In the genomic region with DNA sequence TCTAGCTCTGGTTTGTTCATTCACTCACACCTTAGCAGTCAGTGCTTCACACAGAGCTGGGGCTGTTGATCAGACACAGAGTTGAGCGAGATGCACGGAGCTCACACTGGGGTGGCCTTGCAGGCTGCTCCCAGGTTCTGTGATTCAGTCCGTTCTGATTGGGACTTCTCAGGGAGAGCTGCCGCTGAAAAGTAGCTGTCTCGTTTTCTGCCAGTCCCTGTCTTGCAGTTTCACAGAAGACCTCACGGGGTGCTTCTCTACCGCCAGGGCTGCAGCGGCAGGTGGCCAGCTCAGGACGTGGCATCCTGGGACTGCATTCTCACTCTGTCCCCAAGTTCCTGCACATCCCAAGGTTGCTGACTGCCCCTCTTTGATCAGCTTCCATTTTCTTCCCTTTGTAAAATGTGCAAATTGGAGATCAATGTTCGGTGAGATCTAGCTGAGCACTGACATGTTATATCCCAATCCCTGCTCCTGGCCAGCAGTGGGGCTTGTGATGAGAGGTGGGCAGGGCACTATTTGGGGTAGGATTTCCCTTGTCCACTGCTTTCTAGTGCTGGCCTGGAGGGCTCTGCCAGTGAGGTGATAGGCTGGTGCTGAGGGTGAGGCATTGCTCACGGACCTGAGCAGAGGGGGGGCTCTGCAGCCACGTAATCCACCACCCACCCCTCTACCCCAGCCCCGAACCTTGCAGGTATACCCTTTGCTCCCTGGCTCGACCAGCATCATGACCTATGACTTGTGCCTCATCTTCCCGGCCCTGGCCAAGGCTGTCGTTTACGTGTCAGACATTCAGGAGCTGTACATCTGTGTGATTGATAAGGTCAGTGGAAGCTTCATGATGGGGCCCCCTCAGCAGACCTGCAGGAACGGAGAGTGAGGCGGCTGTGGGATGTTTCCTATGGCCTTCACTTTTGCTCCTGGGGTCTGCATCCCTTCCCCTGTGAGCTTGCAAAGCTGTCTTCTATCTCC, we compare ENCODE assay signal across 10 cellular contexts. TPM values are rescaled to one million over a fixed set of nuclear protein-coding genes. Genes with fewer than 3 reads are reported as not detected.
A peak's percentile ranks its signal among the peaks of the same experiment; 100 is the strongest.
DNase-seq lines count a peak whose midpoint lies in the region; ATAC-seq and TF ChIP-seq lines count a peak whose summit lies in the region.
"Had no signal": no experiment of that assay in that cellular context is flagged by ENCODE, and none has a peak within 500 bp of the region (broad histone marks: within the 10 kb centered on the region; RNA-seq: fewer than 3 reads in every experiment).

No MANE protein-coding gene starts in this region.

- no peaks in the 10 kb centered on the region for H3K4me1 Mint-ChIP-seq in progenitor cell of endocrine pancreas (ENCODE audit: low read depth)
- H3K4me1 Mint-ChIP-seq in T-helper 2 cell treated with Interferon-gamma antibody and Interleukin-4, amounts not matched to agents 5 μg/mL and 100 μg/mL, for 36 hours (ENCODE audit: low read depth): no peaks in the 10 kb centered on the region

- peaks cover 7% of the 10 kb centered on the region for H3K9me3 Mint-ChIP-seq in progenitor cell of endocrine pancreas (ENCODE audit: low read depth)
- no peaks in the 10 kb centered on the region for H3K9me3 Mint-ChIP-seq in T-helper 2 cell treated with Interferon-gamma antibody and Interleukin-4, amounts not matched to agents 5 μg/mL and 100 μg/mL, for 36 hours

- no peak for ATAC-seq in HG03108 (IDR thresholded peaks at IDR 0.05; ENCODE audit: unreplicated experiment)

- H3K4me3 ChIP-seq in choroid plexus epithelial cell (ENCODE audit: low read depth, low read length): no peak overlapping the region

- H3K27me3 Mint-ChIP-seq in progenitor cell of endocrine pancreas: peaks cover 39% of the 10 kb centered on the region
- H3K27me3 Mint-ChIP-seq in T-helper 2 cell treated with Interferon-gamma antibody and Interleukin-4, amounts not matched to agents 5 μg/mL and 100 μg/mL, for 36 hours (ENCODE audit: low read depth): peaks cover 8% of the 10 kb centered on the region

- no peak overlapping the region for H3K27ac Mint-ChIP-seq in progenitor cell of endocrine pancreas
- H3K27ac Mint-ChIP-seq in T-helper 2 cell treated with Interferon-gamma antibody and Interleukin-4, amounts not matched to agents 5 μg/mL and 100 μg/mL, for 36 hours: no peak overlapping the region

- H3K4me3 Mint-ChIP-seq in progenitor cell of endocrine pancreas (ENCODE audit: low read depth): no peak overlapping the region
- no peak overlapping the region for H3K4me3 Mint-ChIP-seq in T-helper 2 cell treated with Interferon-gamma antibody and Interleukin-4, amounts not matched to agents 5 μg/mL and 100 μg/mL, for 36 hours

- peak; percentile 2 for DNase-seq in DMS153 (lab: John Stamatoyannopoulos, UW)
- DNase-seq in DMS153 treated with DMSO at 0.1 percent for 48 hours (lab: John Stamatoyannopoulos, UW; ENCODE audit: unreplicated experiment): no peak
- peak; percentile 22 for DNase-seq in NCI-H526 treated with DMSO at 0.1 percent for 48 hours (lab: John Stamatoyannopoulos, UW)
- peak; percentile 27 for DNase-seq in choroid plexus epithelial cell (ENCODE audit: low read depth)
- DNase-seq in progenitor cell of endocrine pancreas (ENCODE audit: low spot score, unreplicated experiment): no peak
- DNase-seq in T-helper 2 cell treated with Interferon-gamma antibody and Interleukin-4, amounts not matched to agents 5 μg/mL and 100 μg/mL, for 36 hours (ENCODE audit: low spot score): no peak
- DNase-seq in activated effector memory CD4-positive, alpha-beta T cell treated with anti-CD3 and anti-CD28 coated beads, Interleukin-2, amount 50 U/mL, for 16 hours: no peak
- DNase-seq: activated CD4-positive, alpha-beta T cell treated with anti-CD3 and anti-CD28 coated beads for 1 hour; activated naive CD4-positive, alpha-beta T cell treated with anti-CD3 and anti-CD28 coated beads, Interleukin-2, amount 50 U/mL, for 16 hours had no signal

- peak; percentile 45 for TF ChIP-seq CTCF in choroid plexus epithelial cell (conservative IDR thresholded peaks at IDR 0.05; ENCODE audit: low read depth, low read length)
- TF ChIP-seq CTCF in progenitor cell of endocrine pancreas (IDR thresholded peaks at IDR 0.05; ENCODE audit: unreplicated experiment): peak; percentile 35

- H3K36me3 Mint-ChIP-seq in progenitor cell of endocrine pancreas (ENCODE audit: insufficient read depth): peaks cover 1% of the 10 kb centered on the region
- H3K36me3 Mint-ChIP-seq in T-helper 2 cell treated with Interferon-gamma antibody and Interleukin-4, amounts not matched to agents 5 μg/mL and 100 μg/mL, for 36 hours (ENCODE audit: low read depth): no peaks in the 10 kb centered on the region

RNA-seq across cellular contexts. Expression of gene TXNRD3, which starts 5.3 kb away (rescaled TPM):
- total RNA-seq in progenitor cell of endocrine pancreas: 12.9 and 14.4 TPM in 2 replicates

RNA-seq across cellular contexts. Expression of gene CHCHD6, which starts 43.8 kb away (rescaled TPM):
- 30.2 and 32.8 TPM in 2 replicates for total RNA-seq in progenitor cell of endocrine pancreas

Comparison
In these comparisons a context has a peak if more than half of its experiments do, and no peak if none do; other contexts are left out.
1. DNase-seq: peak in DMS153 (single experiment), NCI-H526 treated with DMSO at 0.1 percent for 48 hours (single experiment) and choroid plexus epithelial cell (single experiment); none in DMS153 treated with DMSO at 0.1 percent for 48 hours (single experiment), progenitor cell of endocrine pancreas (single experiment), T-helper 2 cell treated with Interferon-gamma antibody and Interleukin-4, amounts not matched to agents 5 μg/mL and 100 μg/mL, for 36 hours (single experiment) and activated effector memory CD4-positive, alpha-beta T cell treated with anti-CD3 and anti-CD28 coated beads, Interleukin-2, amount 50 U/mL, for 16 hours (single experiment).